8 cellular contexts compared by ENCODE assay signal in genomic region chr12:120688527-120689071, GRCh38. TPM values are rescaled to one million over a fixed set of nuclear protein-coding genes. Genes with fewer than 3 reads are reported as not detected.
DNase-seq lines count a peak whose midpoint lies in the region; ATAC-seq and TF ChIP-seq lines count a peak whose summit lies in the region.

No MANE protein-coding gene starts in this region.

- no peaks in the 10 kb centered on the region for H3K9me3 Mint-ChIP-seq in activated naive CD4-positive, alpha-beta T cell treated with anti-CD3 and anti-CD28 coated beads, Interleukin-2, amount 10 ng/mL, durations not matched to agents 7 days and 5 days

- peak overlapping the region; percentile 80 for H3K4me3 ChIP-seq in fibroblast of the aortic adventitia (ENCODE audit: low read depth, low read length)

- H3K27ac Mint-ChIP-seq in activated naive CD4-positive, alpha-beta T cell treated with anti-CD3 and anti-CD28 coated beads, Interleukin-2, amount 10 ng/mL, durations not matched to agents 7 days and 5 days = peak overlapping the region; percentile 69
- peak overlapping the region; percentile 75 for H3K27ac Mint-ChIP-seq in T-helper 17 cell

- no peaks in the 10 kb centered on the region for H3K9me3 ChIP-seq in T-helper 17 cell (ENCODE audit: control insufficient read depth, low read length, poor library complexity, severe bottlenecking)

- H3K36me3 Mint-ChIP-seq in activated naive CD4-positive, alpha-beta T cell treated with anti-CD3 and anti-CD28 coated beads, Interleukin-2, amount 10 ng/mL, durations not matched to agents 7 days and 5 days = peaks cover 16% of the 10 kb centered on the region
- peaks cover 2% of the 10 kb centered on the region for H3K36me3 Mint-ChIP-seq in T-helper 17 cell (ENCODE audit: low read depth)

- CTCF ChIA-PET in activated naive CD4-positive, alpha-beta T cell treated with anti-CD3 and anti-CD28 coated beads, Interleukin-2, amount 10 ng/mL, durations not matched to agents 7 days and 5 days (lab: Charles Lee) = interaction anchor here (0.9 to 5.8 kb wide), 9 partner anchors 12 to 283 kb away, joined by 3 to 45 read pairs (median 4); partner anchors contain the start of gene POP5

- TF ChIP-seq CTCF in fibroblast of the aortic adventitia (IDR thresholded peaks at IDR 0.05; ENCODE audit: insufficient read depth, low read length) (no peak), GM13976 (IDR thresholded peaks at IDR 0.05; ENCODE audit: borderline replicate concordance, control extremely low read depth, extremely low read depth, insufficient read depth, missing control alignments) (no peak)

- no peaks in the 10 kb centered on the region for H3K27me3 Mint-ChIP-seq in activated naive CD4-positive, alpha-beta T cell treated with anti-CD3 and anti-CD28 coated beads, Interleukin-2, amount 10 ng/mL, durations not matched to agents 7 days and 5 days
- H3K27me3 Mint-ChIP-seq in T-helper 17 cell = no peaks in the 10 kb centered on the region

- H3K4me1 Mint-ChIP-seq in activated naive CD4-positive, alpha-beta T cell treated with anti-CD3 and anti-CD28 coated beads, Interleukin-2, amount 10 ng/mL, durations not matched to agents 7 days and 5 days = peaks cover 72% of the 10 kb centered on the region
- peaks cover 30% of the 10 kb centered on the region for H3K4me1 Mint-ChIP-seq in T-helper 17 cell

- H3K4me3 Mint-ChIP-seq in activated naive CD4-positive, alpha-beta T cell treated with anti-CD3 and anti-CD28 coated beads, Interleukin-2, amount 10 ng/mL, durations not matched to agents 7 days and 5 days = peak overlapping the region; percentile 90
- H3K4me3 Mint-ChIP-seq in T-helper 17 cell = peak overlapping the region; percentile 90

- DNase-seq in activated naive CD4-positive, alpha-beta T cell treated with anti-CD3 and anti-CD28 coated beads, Interleukin-2, amount 10 ng/mL, durations not matched to agents 7 days and 5 days = no peak
- no peak for DNase-seq in activated naive CD4-positive, alpha-beta T cell (lab: John Stamatoyannopoulos, UW)
- DNase-seq in T-helper 17 cell (no peak), fibroblast of the aortic adventitia (ENCODE audit: low read depth) (peak; percentile 47), renal cortical epithelial cell (ENCODE audit: low read depth) (peak; percentile 31), GM13976 (ENCODE audit: low spot score) (no peak), HuH-7 (ENCODE audit: low spot score) (no peak), NCI-H1092 treated with DMSO at 0.1 percent for 48 hours (lab: John Stamatoyannopoulos, UW) (no peak)

- in situ Hi-C loops in GM13976 (cut with MboI; ENCODE audit: low sequenced_read_pairs, unreplicated experiment) = no loop called here

- no peak for ATAC-seq in T-helper 17 cell

RNA-seq across cellular contexts. Expression of gene MLEC, which starts 1.6 kb away (rescaled TPM):
- total RNA-seq in T-helper 17 cell (10 to 100 TPM; 21.8 to 31.0 TPM), fibroblast of the aortic adventitia (ENCODE audit: low replicate concordance) (77.1 and 135 TPM in 2 replicates), renal cortical epithelial cell (137 and 146 TPM in 2 replicates)

RNA-seq across cellular contexts. Expression of gene UNC119B, which starts 21.7 kb away (rescaled TPM):
- 10 to 100 TPM; 15.2 to 16.2 TPM for total RNA-seq in T-helper 17 cell
- 18.2 and 19.8 TPM in 2 replicates for total RNA-seq in fibroblast of the aortic adventitia (ENCODE audit: low replicate concordance)
- 16.8 and 68.2 TPM in 2 replicates for total RNA-seq in renal cortical epithelial cell

RNA-seq across cellular contexts. Expression of gene ACADS, which starts 37.0 kb away (rescaled TPM):
- total RNA-seq in T-helper 17 cell (10 to 100 TPM in 1 of 2 donors, 1 to 10 TPM in 1; 9.1 to 10.8 TPM), fibroblast of the aortic adventitia (ENCODE audit: low replicate concordance) (7.5 and 7.8 TPM in 2 replicates), renal cortical epithelial cell (28.0 and 36.5 TPM in 2 replicates)

RNA-seq across cellular contexts. Expression of gene CABP1, which starts 48.2 kb away (rescaled TPM):
- total RNA-seq in T-helper 17 cell (not detected), fibroblast of the aortic adventitia (ENCODE audit: low replicate concordance) (0.54 TPM in 1 of 2 replicates, not detected in the other), renal cortical epithelial cell (not detected in 2 replicates)

Comparison
In these comparisons a context has a peak if more than half of its experiments do, and no peak if none do; other contexts are left out.
1. DNase-seq: peak in fibroblast of the aortic adventitia (single experiment) and renal cortical epithelial cell (single experiment); none in activated naive CD4-positive, alpha-beta T cell treated with anti-CD3 and anti-CD28 coated beads, Interleukin-2, amount 10 ng/mL, durations not matched to agents 7 days and 5 days (single experiment), activated naive CD4-positive, alpha-beta T cell (0 of 4), T-helper 17 cell (0 of 3), GM13976 (single experiment), HuH-7 (single experiment) and NCI-H1092 treated with DMSO at 0.1 percent for 48 hours (single experiment).